ENCODE assay signal across 3 cellular contexts in the genomic region with DNA sequence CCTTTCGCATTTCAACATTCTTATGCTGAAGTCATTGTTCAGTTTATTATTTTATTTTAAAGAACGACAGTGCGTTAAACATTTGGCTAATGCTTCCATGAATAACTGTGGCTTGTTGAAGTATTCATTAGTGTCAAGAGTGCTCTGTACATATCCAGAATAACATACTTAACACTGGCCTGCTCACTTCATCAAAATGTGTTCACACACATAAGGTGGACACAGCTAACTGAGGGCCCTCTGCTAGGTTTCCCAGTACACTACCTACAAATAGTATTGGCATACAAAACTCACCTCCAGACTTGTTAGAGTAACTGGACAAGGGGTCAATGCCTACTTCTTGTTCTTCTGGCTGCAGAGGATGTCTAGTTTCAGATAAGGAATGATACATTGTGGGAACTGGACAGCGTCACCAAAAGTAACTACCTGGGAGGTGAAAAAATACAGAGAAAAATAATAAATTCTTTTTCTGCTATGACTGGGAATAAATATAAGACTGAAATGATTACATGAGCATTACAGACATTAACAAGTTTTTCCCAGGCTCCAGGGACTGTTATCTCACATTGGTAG.
A peak's percentile ranks its signal among the peaks of the same experiment; 100 is the strongest.
TF ChIP-seq lines count a peak whose summit lies in the region.

No MANE protein-coding gene starts in this region.

TF ChIP-seq in SK-N-SH treated with all-trans-retinoic acid at 6 μM for 48 hours, 23 proteins besides CTCF, POLR2A, EP300 and RAD21:
- TF ChIP-seq, protein P1, sequence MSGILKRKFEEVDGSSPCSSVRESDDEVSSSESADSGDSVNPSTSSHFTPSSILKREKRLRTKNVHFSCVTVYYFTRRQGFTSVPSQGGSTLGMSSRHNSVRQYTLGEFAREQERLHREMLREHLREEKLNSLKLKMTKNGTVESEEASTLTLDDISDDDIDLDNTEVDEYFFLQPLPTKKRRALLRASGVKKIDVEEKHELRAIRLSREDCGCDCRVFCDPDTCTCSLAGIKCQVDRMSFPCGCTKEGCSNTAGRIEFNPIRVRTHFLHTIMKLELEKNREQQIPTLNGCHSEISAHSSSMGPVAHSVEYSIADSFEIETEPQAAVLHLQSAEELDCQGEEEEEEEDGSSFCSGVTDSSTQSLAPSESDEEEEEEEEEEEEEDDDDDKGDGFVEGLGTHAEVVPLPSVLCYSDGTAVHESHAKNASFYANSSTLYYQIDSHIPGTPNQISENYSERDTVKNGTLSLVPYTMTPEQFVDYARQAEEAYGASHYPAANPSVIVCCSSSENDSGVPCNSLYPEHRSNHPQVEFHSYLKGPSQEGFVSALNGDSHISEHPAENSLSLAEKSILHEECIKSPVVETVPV (CRISPR knock-in tag; IDR thresholded peaks at IDR 0.05): no peak
- TF ChIP-seq ZC3H10 (CRISPR knock-in tag; IDR thresholded peaks at IDR 0.05) (no peak), ZNF70 (CRISPR knock-in tag; IDR thresholded peaks at IDR 0.05) (peak; percentile 83), ISL1 (CRISPR knock-in tag; IDR thresholded peaks at IDR 0.05) (no peak), CSDC2 (CRISPR knock-in tag; IDR thresholded peaks at IDR 0.05) (no peak)

TF ChIP-seq in SK-N-SH, 30 proteins besides CTCF, POLR2A, EP300 and RAD21:
- TF ChIP-seq RCOR1 (IDR thresholded peaks at IDR 0.05; ENCODE audit: low read length) (no peak), SIN3A (IDR thresholded peaks at IDR 0.05; ENCODE audit: borderline replicate concordance, low read depth, low read length) (no peak), YY1 (IDR thresholded peaks at IDR 0.05; ENCODE audit: low read depth) (no peak), TAF1 (IDR thresholded peaks at IDR 0.05; ENCODE audit: borderline replicate concordance, low read depth, low read length) (no peak), JUND (IDR thresholded peaks at IDR 0.05) (no peak)

TF ChIP-seq in K562, 482 proteins besides CTCF, POLR2A, EP300 and RAD21 (continued from another document):
- TF ChIP-seq, protein P2, sequence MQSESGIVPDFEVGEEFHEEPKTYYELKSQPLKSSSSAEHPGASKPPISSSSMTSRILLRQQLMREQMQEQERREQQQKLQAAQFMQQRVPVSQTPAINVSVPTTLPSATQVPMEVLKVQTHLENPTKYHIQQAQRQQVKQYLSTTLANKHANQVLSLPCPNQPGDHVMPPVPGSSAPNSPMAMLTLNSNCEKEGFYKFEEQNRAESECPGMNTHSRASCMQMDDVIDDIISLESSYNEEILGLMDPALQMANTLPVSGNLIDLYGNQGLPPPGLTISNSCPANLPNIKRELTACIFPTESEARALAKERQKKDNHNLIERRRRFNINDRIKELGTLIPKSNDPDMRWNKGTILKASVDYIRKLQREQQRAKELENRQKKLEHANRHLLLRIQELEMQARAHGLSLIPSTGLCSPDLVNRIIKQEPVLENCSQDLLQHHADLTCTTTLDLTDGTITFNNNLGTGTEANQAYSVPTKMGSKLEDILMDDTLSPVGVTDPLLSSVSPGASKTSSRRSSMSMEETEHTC (IDR thresholded peaks at IDR 0.05): no peak
- no peak for TF ChIP-seq ZNF408 (CRISPR knock-in tag; IDR thresholded peaks at IDR 0.05; ENCODE audit: low read depth)
